In genomic region chr1:210311726-210312493, GRCh38 we compare ENCODE assay signal across 9 cellular contexts. TPM values are rescaled to one million over a fixed set of nuclear protein-coding genes. Genes with fewer than 3 reads are reported as not detected.
A peak's percentile ranks its signal among the peaks of the same experiment; 100 is the strongest.
DNase-seq lines count a peak whose midpoint lies in the region; ATAC-seq, FAIRE-seq and TF ChIP-seq lines count a peak whose summit lies in the region.
"Had no signal": no experiment of that assay in that cellular context is flagged by ENCODE, and none has a peak within 500 bp of the region (broad histone marks: within the 10 kb centered on the region; RNA-seq: fewer than 3 reads in every experiment).

No MANE protein-coding gene starts in this region.

- H3F3A ChIP-seq in SK-N-SH (replicated peaks; ENCODE audit: insufficient read depth), result no peaks in the 10 kb centered on the region

- FAIRE-seq in GM12891 (lab: Jason Lieb, UNC), result peak; percentile 47

- no peak for TF ChIP-seq POLR2A in GM12891 (IDR thresholded peaks at IDR 0.05; ENCODE audit: low read depth, low read length)
- TF ChIP-seq POLR2A in sigmoid colon (IDR thresholded peaks at IDR 0.05), result no peak

- TF ChIP-seq EP300 in SK-N-SH (IDR thresholded peaks at IDR 0.05; ENCODE audit: borderline replicate concordance in 1 of 2, low read depth in 1 of 2, low read length in 1 of 2) (no peak), sigmoid colon (IDR thresholded peaks at IDR 0.05) (no peak)

- DNase-seq in GM12891 (ENCODE audit: insufficient read length, low spot score), result no peak
- DNase-seq in SK-N-SH, result no peak
- DNase-seq in left cardiac atrium, result peak; percentile 48
- DNase-seq in sigmoid colon, result no peak
- no peak for DNase-seq in NAMALWA (ENCODE audit: low spot score)
- DNase-seq in DMS 273 (lab: John Stamatoyannopoulos, UW; ENCODE audit: unreplicated experiment), result no peak
- DNase-seq in CD1c-positive myeloid dendritic cell (ENCODE audit: extremely low spot score), result no peak
- DNase-seq: NCI-H187 treated with DMSO at 0.1 percent for 48 hours had no signal

- no peaks in the 10 kb centered on the region for H3K79me2 ChIP-seq in SK-N-SH (ENCODE audit: insufficient read depth)

- ATAC-seq in left cardiac atrium, result peak; percentile 72 to 78
- ATAC-seq in HG02678 (IDR thresholded peaks at IDR 0.05; ENCODE audit: unreplicated experiment), result no peak

- no peak overlapping the region for H3K9ac ChIP-seq in SK-N-SH

- TF ChIP-seq CTCF in SK-N-SH (IDR thresholded peaks at IDR 0.05), result no peak
- TF ChIP-seq CTCF in sigmoid colon (IDR thresholded peaks at IDR 0.05), result no peak

- H3K27me3 ChIP-seq in SK-N-SH (ENCODE audit: insufficient read depth) (no peaks in the 10 kb centered on the region), sigmoid colon (no peaks in the 10 kb centered on the region)

- WGBS in SK-N-SH (ENCODE audit: low lambda C conversion rate), result 76% methylated on average over 18 of the region's 18 CpGs
- WGBS in sigmoid colon, 2 donors, result 53 to 67% methylated on average over 18 of the region's 18 CpGs

- no peak overlapping the region for H3K27ac ChIP-seq in SK-N-SH (ENCODE audit: low read depth in 2 of 2, low read length in 1 of 2)
- peak overlapping the region; percentile 56 to 70 (median 64) for H3K27ac ChIP-seq in sigmoid colon

- H3K4me2 ChIP-seq in SK-N-SH, result peak overlapping the region; percentile 83

- peak overlapping the region; percentile 92 for H2AFZ ChIP-seq in SK-N-SH (ENCODE audit: low read depth)

- CTCF ChIA-PET in SK-N-SH (lab: Yijun Ruan, JAX), result interaction anchor here (0.6 to 9.6 kb wide), 42 partner anchors 8 to 822 kb away, joined by 3 to 106 read pairs (median 4); partner anchors contain the start of genes KCNH1 and SERTAD4

- H3K36me3 ChIP-seq in SK-N-SH (replicated peaks in 1 of 2; ENCODE audit: control insufficient read depth in 1 of 2, insufficient read depth in 2 of 2, low read length in 1 of 2) (no peaks in the 10 kb centered on the region), sigmoid colon (no peaks in the 10 kb centered on the region)

- H3K9me3 ChIP-seq in SK-N-SH, result no peaks in the 10 kb centered on the region
- no peaks in the 10 kb centered on the region for H3K9me3 ChIP-seq in sigmoid colon

- H3K4me3 ChIP-seq in SK-N-SH (ENCODE audit: low read depth in 2 of 2, low read length in 1 of 2), result peak overlapping the region; percentile 50 to 73; a peak in 2 of 4 replicates
- H3K4me3 ChIP-seq in sigmoid colon, result peak overlapping the region in 3 of 4 donors; percentile 37 to 50 (median 46)

- H3K4me1 ChIP-seq in SK-N-SH (ENCODE audit: control insufficient read depth in 1 of 2, insufficient read depth in 2 of 2, low read depth in 1 of 2, low read length in 1 of 2) (peaks cover 3 to 4% of the 10 kb centered on the region in 2 experiments; a peak in 2 of 4 replicates), sigmoid colon (peaks cover 0 to 14% (median 9%) of the 10 kb centered on the region in 4 donors)

- intact Hi-C loops in left cardiac atrium (cut with DNase I), result loop anchor here (1.0 to 10.0 kb wide), 3 partner anchors 65 to 447 kb away; no protein-coding TSS in a partner anchor
- intact Hi-C loops in sigmoid colon (cut with DNase I), result loop anchor here (2.0 to 5.0 kb wide), 4 partner anchors 50 to 450 kb away; no protein-coding TSS in a partner anchor

- no peak for TF ChIP-seq RAD21 in SK-N-SH (IDR thresholded peaks at IDR 0.05; ENCODE audit: low read length)

- no peaks in the 10 kb centered on the region for H3K9me2 ChIP-seq in SK-N-SH

- POLR2A ChIA-PET in SK-N-SH (lab: Yijun Ruan, JAX), result interaction anchor here (0.9 to 1.7 kb wide), 2 partner anchors 17 to 182 kb away, joined by 4 read pairs; partner anchors contain the start of gene HHAT

- H4K20me1 ChIP-seq in SK-N-SH (ENCODE audit: insufficient read depth), result no peaks in the 10 kb centered on the region

TF ChIP-seq in GM12891, 5 proteins besides CTCF, POLR2A, EP300 and RAD21:
- TF ChIP-seq POU2F2 (IDR thresholded peaks at IDR 0.05; ENCODE audit: low read depth, low read length) (no peak), POLR2AphosphoS5 (IDR thresholded peaks at IDR 0.05; ENCODE audit: low read depth, low read length) (no peak), SPI1 (IDR thresholded peaks at IDR 0.05; ENCODE audit: low read depth, low read length) (no peak), TAF1 (IDR thresholded peaks at IDR 0.05; ENCODE audit: low read depth, low read length) (no peak), PAX5 (IDR thresholded peaks at IDR 0.05; ENCODE audit: insufficient read depth, low read length, severe bottlenecking) (no peak)

TF ChIP-seq in SK-N-SH, 30 proteins besides CTCF, POLR2A, EP300 and RAD21:
- TF ChIP-seq NRF1 (IDR thresholded peaks at IDR 0.05; ENCODE audit: low read depth, low read length), result no peak
- no peak for TF ChIP-seq TEAD4 (IDR thresholded peaks at IDR 0.05; ENCODE audit: borderline replicate concordance, insufficient read depth)
- TF ChIP-seq NFIC (IDR thresholded peaks at IDR 0.05; ENCODE audit: borderline replicate concordance), result no peak
- TF ChIP-seq FOSL2 (IDR thresholded peaks at IDR 0.05; ENCODE audit: borderline replicate concordance, low read depth), result no peak
- no peak for TF ChIP-seq POLR2AphosphoS5 (IDR thresholded peaks at IDR 0.05; ENCODE audit: low read depth, low read length)
- no peak for TF ChIP-seq ELF1 (IDR thresholded peaks at IDR 0.05)
- no peak for TF ChIP-seq TAF1 (IDR thresholded peaks at IDR 0.05; ENCODE audit: borderline replicate concordance, low read depth, low read length)
- TF ChIP-seq, protein P1, sequence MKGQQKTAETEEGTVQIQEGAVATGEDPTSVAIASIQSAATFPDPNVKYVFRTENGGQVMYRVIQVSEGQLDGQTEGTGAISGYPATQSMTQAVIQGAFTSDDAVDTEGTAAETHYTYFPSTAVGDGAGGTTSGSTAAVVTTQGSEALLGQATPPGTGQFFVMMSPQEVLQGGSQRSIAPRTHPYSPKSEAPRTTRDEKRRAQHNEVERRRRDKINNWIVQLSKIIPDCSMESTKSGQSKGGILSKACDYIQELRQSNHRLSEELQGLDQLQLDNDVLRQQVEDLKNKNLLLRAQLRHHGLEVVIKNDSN (IDR thresholded peaks at IDR 0.05; ENCODE audit: borderline replicate concordance, low read depth), result no peak
- no peak for TF ChIP-seq GABPA (IDR thresholded peaks at IDR 0.05; ENCODE audit: low read depth)
- TF ChIP-seq FOXM1 (IDR thresholded peaks at IDR 0.05; ENCODE audit: low read depth), result no peak

RNA-seq across cellular contexts. Expression of gene HHAT, which starts 16.8 kb away (rescaled TPM):
- 1.7 TPM for polyA plus RNA-seq in GM12891 (2012; ENCODE audit: low read depth, missing spikeins)
- 8.1 and 10.8 TPM in 2 replicates for polyA plus RNA-seq in SK-N-SH (2012; rRNA removed)
- 7.6 and 9.5 TPM in 2 replicates for polyA plus RNA-seq in SK-N-SH (2012; cell fraction: cytosol; rRNA removed)
- polyA plus RNA-seq in SK-N-SH (2012; cell fraction: nucleus; rRNA removed), result 10.3 and 15.1 TPM in 2 replicates
- total RNA-seq in left cardiac atrium, result 1 to 10 TPM; 1.6 to 2.5 TPM
- 1 to 10 TPM; 2.0 to 6.4 (median 3.6) TPM for total RNA-seq in sigmoid colon
- 1 to 10 TPM in 2 of 3 donors, under 1 TPM in 1; 0.46 to 2.1 (median 1.8) TPM for polyA plus RNA-seq in sigmoid colon

Comparison
In these comparisons a context has a peak if more than half of its experiments do, and no peak if none do; other contexts are left out.
1. H3K27ac ChIP-seq: peak in sigmoid colon (4 of 4); none in SK-N-SH (0 of 2).